10 cellular contexts compared by ENCODE assay signal in genomic region chr5:78758169-78758839, GRCh38.
DNase-seq lines count a peak whose midpoint lies in the region; ATAC-seq and TF ChIP-seq lines count a peak whose summit lies in the region.
"Had no signal": no experiment of that assay in that cellular context is flagged by ENCODE, and none has a peak within 500 bp of the region (broad histone marks: within the 10 kb centered on the region; RNA-seq: fewer than 3 reads in every experiment).

No MANE protein-coding gene starts in this region.

- H3K27me3 Mint-ChIP-seq in activated CD4-positive, alpha-beta T cell treated with anti-CD3 and anti-CD28 coated beads for 36 hours, result peaks cover 2% of the 10 kb centered on the region

- H2AFZ ChIP-seq in IMR-90 (replicated peaks; ENCODE audit: low read length, poor library complexity) (no peak overlapping the region), smooth muscle cell (ENCODE audit: low read depth) (no peak overlapping the region)

- no peak overlapping the region; the same call in 1 of the 2 replicates for H4K5ac ChIP-seq in IMR-90 (ENCODE audit: low read depth, low read length)

- peaks cover 24% of the 10 kb centered on the region for H3K27me3 ChIP-seq in IMR-90 (ENCODE audit: control insufficient read depth, insufficient read depth, low read length)
- H3K27me3 ChIP-seq in smooth muscle cell (ENCODE audit: low read depth), result no peaks in the 10 kb centered on the region
- no peaks in the 10 kb centered on the region for H3K27me3 ChIP-seq in brain microvascular endothelial cell (replicated peaks)

- no peak overlapping the region for H3K4me3 Mint-ChIP-seq in activated CD4-positive, alpha-beta T cell treated with anti-CD3 and anti-CD28 coated beads for 36 hours

- peak overlapping the region; percentile 30; the same call in 1 of the 2 replicates for H2BK120ac ChIP-seq in IMR-90 (ENCODE audit: low read depth, low read length)

- no peaks in the 10 kb centered on the region for H3K79me1 ChIP-seq in IMR-90 (ENCODE audit: low read depth in 1 of 2, low read length in 2 of 2)

- TF ChIP-seq CTCF in IMR-90 (conservative IDR thresholded peaks at IDR 0.05; ENCODE audit: low read depth, low read length), result no peak
- no peak for TF ChIP-seq CTCF in smooth muscle cell (IDR thresholded peaks at IDR 0.05; ENCODE audit: borderline replicate concordance, insufficient read depth, poor library complexity, severe bottlenecking)
- TF ChIP-seq CTCF in brain microvascular endothelial cell (IDR thresholded peaks at IDR 0.05; ENCODE audit: low read depth, low read length, missing control alignments), result no peak

- H3K36me3 Mint-ChIP-seq in activated CD4-positive, alpha-beta T cell treated with anti-CD3 and anti-CD28 coated beads for 36 hours (ENCODE audit: low read depth), result no peaks in the 10 kb centered on the region

- ATAC-seq in activated CD4-positive, alpha-beta T cell treated with anti-CD3 and anti-CD28 coated beads for 36 hours, result peak; percentile 77
- peak; percentile 71 for ATAC-seq in IMR-90 (ENCODE audit: low read depth)

- H3K4me1 ChIP-seq in IMR-90 (ENCODE audit: control insufficient read depth, insufficient read depth, low read length), result peaks cover 22% of the 10 kb centered on the region
- H3K4me1 ChIP-seq in smooth muscle cell (ENCODE audit: low read depth), result peaks cover 5% of the 10 kb centered on the region

- peak overlapping the region; percentile 76; the same call in 1 of the 2 replicates for H3K18ac ChIP-seq in IMR-90 (ENCODE audit: low read depth, low read length)

- no peak overlapping the region for H2AK9ac ChIP-seq in IMR-90 (replicated peaks; ENCODE audit: low read depth, low read length, poor library complexity)

- no peak overlapping the region for H3K23ac ChIP-seq in IMR-90 (ENCODE audit: low read depth, low read length)

- no peaks in the 10 kb centered on the region; the same call in 1 of the 2 replicates for H4K20me1 ChIP-seq in IMR-90 (ENCODE audit: insufficient read depth, low read length)
- H4K20me1 ChIP-seq in smooth muscle cell (ENCODE audit: low read depth), result no peaks in the 10 kb centered on the region

- no peak overlapping the region for H2BK15ac ChIP-seq in IMR-90 (ENCODE audit: low read depth, low read length)

- WGBS in IMR-90 (ENCODE audit: extremely low coverage in 2 of 2, insufficient read length in 1 of 2), 2 experiments, result 0% methylated on average over 1 of the region's 2 CpGs; no CpG with 5 or more reads in 1 of the 2 experiments
- 50% methylated on average over 2 of the region's 2 CpGs for WGBS in smooth muscle cell (ENCODE audit: low lambda C conversion rate)

- H3K79me2 ChIP-seq in smooth muscle cell (ENCODE audit: low read depth), result no peaks in the 10 kb centered on the region

- H3K9me1 ChIP-seq in IMR-90 (ENCODE audit: insufficient read depth, low read length), result peaks cover 8% of the 10 kb centered on the region

- POLR2A ChIA-PET in activated CD4-positive, alpha-beta T cell treated with anti-CD3 and anti-CD28 coated beads for 36 hours (lab: Charles Lee), result interaction anchor here (1.2 kb wide), 1 partner anchor 8 kb away, joined by 3 read pairs; no protein-coding TSS in a partner anchor
- POLR2A ChIA-PET in IMR-90 (lab: Charles Lee; ENCODE audit: unreplicated experiment), result interaction anchor here (0.6 kb wide), 1 partner anchor 186 kb away, joined by 3 read pairs; no protein-coding TSS in a partner anchor

- peak overlapping the region; percentile 41; the same call in 1 of the 2 replicates for H3K14ac ChIP-seq in IMR-90 (replicated peaks; ENCODE audit: low read depth, low read length)

- no peak overlapping the region for H3K56ac ChIP-seq in IMR-90 (ENCODE audit: extremely low read depth, insufficient read depth, low read length)

- no peak overlapping the region for H4K91ac ChIP-seq in IMR-90 (ENCODE audit: insufficient read depth, low read depth, low read length)

- peak; percentile 8 for DNase-seq in activated CD4-positive, alpha-beta T cell treated with anti-CD3 and anti-CD28 coated beads for 36 hours
- DNase-seq in activated CD4-positive, alpha-beta T cell treated with anti-CD3 and anti-CD28 coated beads, Interleukin-2, amount 50 U/mL, for 1 hour, result no peak
- peak; percentile 84 for DNase-seq in HCEC 1CT
- peak; percentile 84 for DNase-seq in IMR-90
- no peak for DNase-seq in smooth muscle cell (lab: John Stamatoyannopoulos, UW; ENCODE audit: unreplicated experiment)
- no peak for DNase-seq in head of caudate nucleus
- no peak for DNase-seq in NCI-H526 treated with DMSO at 0.1 percent for 48 hours (lab: John Stamatoyannopoulos, UW)
- DNase-seq in brain microvascular endothelial cell, result no peak
- DNase-seq: dermis blood vessel endothelial cell, mammary epithelial cell had no signal

- no peak overlapping the region for H4K8ac ChIP-seq in IMR-90 (ENCODE audit: low read depth in 2 of 2, low read length in 2 of 2)

- 0 out of 2 replicates have a peak overlapping the region, but pooled peaks have one; percentile 23 for H3K4me2 ChIP-seq in IMR-90 (ENCODE audit: low read depth, low read length)
- H3K4me2 ChIP-seq in smooth muscle cell, result peak overlapping the region; percentile 9

- H3K9ac ChIP-seq in IMR-90 (ENCODE audit: low read depth, low read length), result no peak overlapping the region
- no peak overlapping the region for H3K9ac ChIP-seq in smooth muscle cell (ENCODE audit: low read depth)

- BruUV-seq in IMR-90 (replicated peaks; lab: Mats Ljungman, UMichigan), result no TSS peak

- H2BK5ac ChIP-seq in IMR-90 (ENCODE audit: low read depth, low read length, poor library complexity, severe bottlenecking), result no peak overlapping the region

- in situ Hi-C loops in IMR-90 (cut with MboI; ENCODE audit: low sequenced_read_pairs) (no loop called here), brain microvascular endothelial cell (cut with HindIII; ENCODE audit: low pct_ligation_motif_present, low sequenced_read_pairs) (no loop called here)

- H3F3A ChIP-seq in smooth muscle cell (ENCODE audit: low read depth), result peaks cover 22% of the 10 kb centered on the region

- H3K9me3 Mint-ChIP-seq in activated CD4-positive, alpha-beta T cell treated with anti-CD3 and anti-CD28 coated beads for 36 hours (ENCODE audit: low read depth), result no peaks in the 10 kb centered on the region

- no peak overlapping the region for H3K4ac ChIP-seq in IMR-90 (ENCODE audit: low read depth, low read length)

- H3K27ac Mint-ChIP-seq in activated CD4-positive, alpha-beta T cell treated with anti-CD3 and anti-CD28 coated beads for 36 hours, result no peak overlapping the region

- no peak for TF ChIP-seq RAD21 in IMR-90 (IDR thresholded peaks at IDR 0.05; ENCODE audit: low read length)

- H3K4me1 Mint-ChIP-seq in activated CD4-positive, alpha-beta T cell treated with anti-CD3 and anti-CD28 coated beads for 36 hours, result peaks cover 19% of the 10 kb centered on the region

- H2BK20ac ChIP-seq in IMR-90 (ENCODE audit: low read depth, low read length), result 0 out of 2 replicates have a peak overlapping the region, but pooled peaks have one; percentile 21

- no peak for TF ChIP-seq POLR2A in IMR-90 (IDR thresholded peaks at IDR 0.05; ENCODE audit: low read depth, low read length)

- dilution Hi-C loops in IMR-90 (cut with HindIII; ENCODE audit: low sequenced_read_pairs, unreplicated experiment), result no loop called here

- H2AK5ac ChIP-seq in IMR-90 (ENCODE audit: low read depth, low read length), result no peak overlapping the region

- no peak overlapping the region for H3K4me3 ChIP-seq in IMR-90 (ENCODE audit: insufficient read depth, low read depth, low read length)
- no peak overlapping the region for H3K4me3 ChIP-seq in smooth muscle cell
- H3K4me3 ChIP-seq in brain microvascular endothelial cell (ENCODE audit: low read depth, low read length), result no peak overlapping the region

- CTCF ChIA-PET in activated CD4-positive, alpha-beta T cell treated with anti-CD3 and anti-CD28 coated beads for 36 hours (lab: Charles Lee), result no interaction called here
- CTCF ChIA-PET in IMR-90 (lab: Yijun Ruan, JAX), result no interaction called here

- peak overlapping the region; percentile 72; the same call in 1 of the 2 replicates for H3K27ac ChIP-seq in IMR-90 (ENCODE audit: insufficient read depth, low read length)
- peak overlapping the region; percentile 24 for H3K27ac ChIP-seq in smooth muscle cell (ENCODE audit: low read depth)
- no peak overlapping the region for H3K27ac ChIP-seq in brain microvascular endothelial cell

- intact Hi-C loops in activated CD4-positive, alpha-beta T cell treated with anti-CD3 and anti-CD28 coated beads for 36 hours (cut with DNase I, micrococcal nuclease), result no loop called here
- intact Hi-C loops in IMR-90 (cut with micrococcal nuclease) (loop anchor here (5.0 kb wide), 1 partner anchor 209 kb away; no protein-coding TSS in a partner anchor), head of caudate nucleus (cut with DNase I) (no loop called here)

- H3K9me3 ChIP-seq in IMR-90 (ENCODE audit: control insufficient read depth, insufficient read depth, low read length) (no peaks in the 10 kb centered on the region; the same call in 1 of the 2 replicates), smooth muscle cell (replicated peaks; ENCODE audit: low read depth) (no peaks in the 10 kb centered on the region)

- H3K36me3 ChIP-seq in IMR-90 (ENCODE audit: control insufficient read depth, insufficient read depth, low read length) (no peaks in the 10 kb centered on the region), smooth muscle cell (ENCODE audit: low read depth) (no peaks in the 10 kb centered on the region), brain microvascular endothelial cell (replicated peaks) (no peaks in the 10 kb centered on the region)

TF ChIP-seq in IMR-90, 13 proteins besides CTCF, POLR2A, EP300 and RAD21:
- peak; percentile 10; the same call in 1 of the 2 replicates for TF ChIP-seq BHLHE40 (IDR thresholded peaks at IDR 0.05; ENCODE audit: low read depth, low read length)
- TF ChIP-seq MAFK (IDR thresholded peaks at IDR 0.05; ENCODE audit: low read depth, low read length), result no peak
- TF ChIP-seq USF2 (IDR thresholded peaks at IDR 0.05; ENCODE audit: low read depth, low read length), result peak; percentile 39; the same call in 1 of the 2 replicates
TF ChIP-seq in IMR-90: peak in this region for 2.

Comparison
In these comparisons a context has a peak if more than half of its experiments do, and no peak if none do; other contexts are left out.
1. DNase-seq: peak in activated CD4-positive, alpha-beta T cell treated with anti-CD3 and anti-CD28 coated beads for 36 hours (single experiment), HCEC 1CT (single experiment) and IMR-90 (single experiment); none in activated CD4-positive, alpha-beta T cell treated with anti-CD3 and anti-CD28 coated beads, Interleukin-2, amount 50 U/mL, for 1 hour (single experiment), smooth muscle cell (single experiment), head of caudate nucleus (0 of 42), NCI-H526 treated with DMSO at 0.1 percent for 48 hours (single experiment) and brain microvascular endothelial cell (single experiment).